ENCODE assay signal across 8 cellular contexts in the genomic region with DNA sequence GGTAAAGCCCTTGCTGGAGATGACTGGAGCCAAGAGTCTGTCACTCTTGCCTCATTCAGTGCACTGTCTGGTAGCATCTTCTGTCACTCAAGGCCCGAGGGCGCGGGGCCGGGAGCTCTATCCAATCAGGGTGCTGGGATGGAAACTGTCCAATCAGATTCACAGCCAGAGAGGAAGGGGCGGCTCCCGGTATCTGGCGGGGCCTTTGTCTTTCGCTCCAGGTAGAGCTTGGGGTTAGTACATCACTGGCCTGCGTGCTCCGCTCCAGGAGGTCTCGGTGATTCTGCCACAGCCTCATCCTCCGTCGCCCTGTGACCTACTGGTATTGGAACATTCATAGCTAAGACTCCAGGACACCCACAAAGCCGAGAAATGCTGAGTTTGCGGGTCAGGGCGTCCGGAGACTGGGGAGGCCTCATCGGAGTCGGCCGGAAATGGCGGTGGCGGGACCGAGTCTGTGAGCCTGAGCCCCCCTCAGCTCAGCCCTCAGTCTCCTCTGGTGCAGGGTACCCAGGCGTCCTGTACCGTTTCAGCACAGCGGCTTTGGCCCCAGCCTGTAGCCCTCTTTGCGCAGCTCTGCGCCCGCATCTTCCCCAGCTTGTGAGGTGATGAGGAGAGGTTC. TPM values are rescaled to one million over a fixed set of nuclear protein-coding genes. Genes with fewer than 3 reads are reported as not detected.
A peak's percentile ranks its signal among the peaks of the same experiment; 100 is the strongest.
DNase-seq lines count a peak whose midpoint lies in the region; ATAC-seq and TF ChIP-seq lines count a peak whose summit lies in the region.

No MANE protein-coding gene starts in this region.

- TF ChIP-seq CTCF in chondrocyte (IDR thresholded peaks at IDR 0.05) (no peak), kidney epithelial cell (IDR thresholded peaks at IDR 0.05; ENCODE audit: insufficient read depth, low read length, poor library complexity, severe bottlenecking) (no peak)

- H3K27me3 Mint-ChIP-seq in chondrocyte (ENCODE audit: low read depth), result no peaks in the 10 kb centered on the region

- H3K36me3 Mint-ChIP-seq in chondrocyte (ENCODE audit: low read depth), result no peaks in the 10 kb centered on the region

- peak overlapping the region; percentile 78 for H3K4me3 Mint-ChIP-seq in chondrocyte (ENCODE audit: unreplicated experiment)

- no peaks in the 10 kb centered on the region for H3K36me3 ChIP-seq in kidney epithelial cell (ENCODE audit: control insufficient read depth, insufficient read depth, low read length)

- ATAC-seq in HG02588 (IDR thresholded peaks at IDR 0.05; ENCODE audit: unreplicated experiment), result peak; percentile 94

- H3K27me3 ChIP-seq in kidney epithelial cell (ENCODE audit: control insufficient read depth, insufficient read depth, low read length), result no peaks in the 10 kb centered on the region

- no peaks in the 10 kb centered on the region for H3K9me3 Mint-ChIP-seq in chondrocyte (ENCODE audit: low read depth)

- H3K27ac Mint-ChIP-seq in chondrocyte (ENCODE audit: unreplicated experiment), result peak overlapping the region; percentile 45

- DNase-seq in GM04503 (ENCODE audit: low read depth) (peak; percentile 61), NCI-H1694 treated with DMSO at 0.1 percent for 48 hours (lab: John Stamatoyannopoulos, UW) (peak; percentile 35), chondrocyte (ENCODE audit: low spot score) (peak; percentile 94), kidney epithelial cell (ENCODE audit: low read depth) (peak; percentile 70), NOMO-1 treated with dmso at 0.1 percent for 144 hours (lab: John Stamatoyannopoulos, UW; ENCODE audit: unreplicated experiment) (no peak)
- DNase-seq in activated CD4-positive, alpha-beta T cell treated with anti-CD3 and anti-CD28 coated beads for 1 hour, result peak; percentile 77
- DNase-seq in stimulated activated CD4-positive, alpha-beta T cell treated with anti-CD3 and anti-CD28 coated beads, Interleukin-15, amount 100 ng/mL, for 24 hours, result peak; percentile 93

- H3K4me3 ChIP-seq in kidney epithelial cell (ENCODE audit: low read depth, low read length), result peak overlapping the region; percentile 65

- H3K4me1 Mint-ChIP-seq in chondrocyte (ENCODE audit: low read depth), result peaks cover 6% of the 10 kb centered on the region

RNA-seq across cellular contexts. Expression of a gene that starts 20.6 kb away (rescaled TPM):
- 6.7 to 14.2 TPM (median 8.5 TPM) in 3 replicates for total RNA-seq in chondrocyte
- total RNA-seq in kidney epithelial cell, result 8.4 and 12.9 TPM in 2 replicates
